1 cellular context compared by ENCODE assay signal in the genomic region with DNA sequence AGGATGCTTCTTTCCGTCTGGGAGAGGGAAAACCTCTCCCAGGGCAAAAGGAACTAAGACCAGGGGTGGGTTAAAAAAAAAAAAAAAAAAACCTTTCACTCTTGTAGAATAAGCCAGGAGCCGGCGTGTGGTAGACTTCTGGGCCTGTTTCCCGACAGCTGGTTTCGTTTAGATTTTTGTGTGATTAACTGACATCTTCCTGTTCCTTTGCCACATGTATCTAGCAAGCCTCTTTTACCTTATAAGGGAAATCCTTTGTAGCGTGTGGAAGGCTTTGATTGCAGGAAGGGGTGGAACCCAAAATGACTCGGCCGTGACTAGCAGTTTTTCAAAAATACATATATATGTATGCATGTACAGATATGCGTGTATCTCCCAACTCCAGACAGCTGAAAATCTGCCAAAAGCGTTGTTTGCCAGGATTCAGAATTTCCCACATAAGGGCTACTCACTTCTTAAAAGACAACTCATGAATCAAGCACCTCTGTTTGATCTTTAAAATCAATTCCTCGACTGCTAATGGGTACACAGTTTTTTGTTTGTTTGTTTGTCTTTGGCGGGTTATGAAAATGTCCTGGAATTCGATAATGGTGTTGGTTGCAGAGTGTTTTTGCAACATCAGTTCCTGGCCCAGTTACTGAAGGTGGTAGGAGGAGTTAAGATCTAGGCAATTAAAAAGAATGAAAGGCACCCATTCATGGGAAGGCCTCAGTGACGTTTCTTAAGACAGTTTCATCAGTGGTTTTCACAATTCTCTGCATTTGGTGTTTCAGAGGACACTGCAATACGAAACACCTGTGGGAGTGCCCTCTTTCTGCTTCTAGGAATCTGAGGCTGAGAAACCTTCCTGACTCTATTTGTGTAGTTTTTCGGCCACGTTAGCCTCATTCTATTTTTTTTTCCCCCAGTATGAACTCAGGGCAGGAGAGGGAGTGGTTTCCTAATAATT.
TF ChIP-seq lines count a peak whose summit lies in the region.

No MANE protein-coding gene starts in this region.

TF ChIP-seq in HEK293, 187 proteins besides CTCF, POLR2A, EP300 and RAD21 (continued from another document):
- TF ChIP-seq, protein P1, sequence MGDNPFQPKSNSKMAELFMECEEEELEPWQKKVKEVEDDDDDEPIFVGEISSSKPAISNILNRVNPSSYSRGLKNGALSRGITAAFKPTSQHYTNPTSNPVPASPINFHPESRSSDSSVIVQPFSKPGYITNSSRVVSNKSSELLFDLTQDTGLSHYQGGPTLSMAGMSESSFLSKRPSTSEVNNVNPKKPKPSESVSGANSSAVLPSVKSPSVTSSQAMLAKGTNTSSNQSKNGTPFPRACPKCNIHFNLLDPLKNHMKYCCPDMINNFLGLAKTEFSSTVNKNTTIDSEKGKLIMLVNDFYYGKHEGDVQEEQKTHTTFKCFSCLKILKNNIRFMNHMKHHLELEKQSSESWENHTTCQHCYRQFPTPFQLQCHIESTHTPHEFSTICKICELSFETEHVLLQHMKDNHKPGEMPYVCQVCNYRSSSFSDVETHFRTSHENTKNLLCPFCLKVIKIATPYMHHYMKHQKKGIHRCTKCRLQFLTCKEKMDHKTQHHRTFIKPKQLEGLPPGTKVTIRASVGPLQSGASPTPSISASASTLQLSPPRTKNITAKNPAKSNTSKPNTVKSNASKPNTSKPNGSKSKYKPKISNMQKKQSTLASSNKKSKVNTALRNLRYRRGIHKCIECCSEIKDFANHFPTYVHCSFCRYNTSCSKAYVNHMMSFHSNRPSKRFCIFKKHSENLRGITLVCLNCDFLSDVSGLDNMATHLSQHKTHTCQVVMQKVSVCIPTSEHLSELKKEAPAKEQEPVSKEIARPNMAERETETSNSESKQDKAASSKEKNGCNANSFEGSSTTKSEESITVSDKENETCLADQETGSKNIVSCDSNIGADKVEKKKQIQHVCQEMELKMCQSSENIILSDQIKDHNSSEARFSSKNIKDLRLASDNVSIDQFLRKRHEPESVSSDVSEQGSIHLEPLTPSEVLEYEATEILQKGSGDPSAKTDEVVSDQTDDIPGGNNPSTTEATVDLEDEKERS (tag by site-specific recombination; IDR thresholded peaks at IDR 0.05): no peak
- TF ChIP-seq, protein P2, sequence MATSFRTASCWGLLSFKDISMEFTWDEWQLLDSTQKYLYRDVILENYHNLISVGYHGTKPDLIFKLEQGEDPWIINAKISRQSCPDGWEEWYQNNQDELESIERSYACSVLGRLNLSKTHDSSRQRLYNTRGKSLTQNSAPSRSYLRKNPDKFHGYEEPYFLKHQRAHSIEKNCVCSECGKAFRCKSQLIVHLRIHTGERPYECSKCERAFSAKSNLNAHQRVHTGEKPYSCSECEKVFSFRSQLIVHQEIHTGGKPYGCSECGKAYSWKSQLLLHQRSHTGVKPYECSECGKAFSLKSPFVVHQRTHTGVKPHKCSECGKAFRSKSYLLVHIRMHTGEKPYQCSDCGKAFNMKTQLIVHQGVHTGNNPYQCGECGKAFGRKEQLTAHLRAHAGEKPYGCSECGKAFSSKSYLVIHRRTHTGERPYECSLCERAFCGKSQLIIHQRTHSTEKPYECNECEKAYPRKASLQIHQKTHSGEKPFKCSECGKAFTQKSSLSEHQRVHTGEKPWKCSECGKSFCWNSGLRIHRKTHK (tag by site-specific recombination; IDR thresholded peaks at IDR 0.05): 0 out of 2 replicates have a peak, but pooled peaks have one; percentile 20
- TF ChIP-seq, protein P3, sequence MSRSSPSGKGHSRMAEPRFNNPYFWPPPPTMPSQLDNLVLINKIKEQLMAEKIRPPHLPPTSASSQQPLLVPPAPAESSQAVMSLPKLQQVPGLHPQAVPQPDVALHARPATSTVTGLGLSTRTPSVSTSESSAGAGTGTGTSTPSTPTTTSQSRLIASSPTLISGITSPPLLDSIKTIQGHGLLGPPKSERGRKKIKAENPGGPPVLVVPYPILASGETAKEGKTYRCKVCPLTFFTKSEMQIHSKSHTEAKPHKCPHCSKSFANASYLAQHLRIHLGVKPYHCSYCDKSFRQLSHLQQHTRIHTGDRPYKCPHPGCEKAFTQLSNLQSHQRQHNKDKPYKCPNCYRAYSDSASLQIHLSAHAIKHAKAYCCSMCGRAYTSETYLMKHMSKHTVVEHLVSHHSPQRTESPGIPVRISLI (tag by site-specific recombination; IDR thresholded peaks at IDR 0.05): peak; percentile 88
